Comparison of ENCODE assay signal across 17 cellular contexts in the genomic region with DNA sequence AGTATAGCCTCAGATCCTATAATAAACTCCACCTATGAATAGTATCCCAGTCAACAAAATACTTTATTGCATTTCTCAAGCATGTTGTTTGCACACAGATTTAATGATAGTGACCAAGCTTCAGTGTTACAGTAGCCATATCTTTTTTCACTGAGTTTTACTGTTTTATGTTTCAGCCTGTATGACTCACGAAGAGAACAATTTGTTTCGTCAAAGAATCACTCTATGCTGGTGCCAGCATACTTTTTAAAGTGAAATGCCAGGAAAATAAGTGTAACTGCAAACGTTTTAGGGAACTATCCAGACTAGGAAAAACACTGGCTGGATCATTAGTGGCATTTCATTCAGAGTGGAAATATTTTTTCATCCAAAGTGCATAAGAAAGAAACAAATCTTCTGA.
A peak's percentile ranks its signal among the peaks of the same experiment; 100 is the strongest.
DNase-seq lines count a peak whose midpoint lies in the region; ATAC-seq and TF ChIP-seq lines count a peak whose summit lies in the region.
"Had no signal": no experiment of that assay in that cellular context is flagged by ENCODE, and none has a peak within 500 bp of the region (broad histone marks: within the 10 kb centered on the region; RNA-seq: fewer than 3 reads in every experiment).

No MANE protein-coding gene starts in this region.

- H3K27me3 ChIP-seq in foreskin keratinocyte, result no peaks in the 10 kb centered on the region
- H3K27me3 ChIP-seq: heart left ventricle, neural progenitor cell, SJCRH30, upper lobe of left lung had no signal

- ATAC-seq in foreskin keratinocyte, result peak; percentile 91
- ATAC-seq: heart left ventricle, left ventricle myocardium superior had no signal

- H3K27ac ChIP-seq in foreskin keratinocyte, result peak overlapping the region; percentile 35
- H3K27ac ChIP-seq: 22Rv1, heart left ventricle, neural progenitor cell, SJCRH30, upper lobe of left lung had no signal

- peaks cover 17% of the 10 kb centered on the region for H3K4me1 ChIP-seq in foreskin keratinocyte
- H3K4me1 ChIP-seq: heart left ventricle, neural progenitor cell, SJCRH30, upper lobe of left lung had no signal

- DNase-seq in SIG-M5 treated with dmso at 0.1 percent for 504 hours (lab: John Stamatoyannopoulos, UW; ENCODE audit: unreplicated experiment), result peak; percentile 3
- DNase-seq in SIG-M5 (lab: John Stamatoyannopoulos, UW), result no peak
- DNase-seq in amniotic stem cell (lab: John Stamatoyannopoulos, UW), result peak; percentile 30
- peak in 1 of 2 donors; percentile 55 for DNase-seq in foreskin keratinocyte
- peak; percentile 41 for DNase-seq in superior temporal gyrus (ENCODE audit: extremely low spot score)
- DNase-seq in NCI-H1092 (lab: John Stamatoyannopoulos, UW), result no peak
- DNase-seq in NCI-H2171 treated with DMSO at 0.1 percent for 48 hours (lab: John Stamatoyannopoulos, UW), result no peak
- DNase-seq in mucosa of gallbladder (ENCODE audit: low spot score), result no peak
- DNase-seq: heart left ventricle; left ventricle myocardium superior; NCI-H1105; NCI-H510A; SJCRH30; stimulated activated CD4-positive, alpha-beta T cell treated with anti-CD3 and anti-CD28 coated beads, Interleukin-12 subunit alpha, Interleukin-12 subunit beta, amount 100 ng/mL, for 4 hours; upper lobe of left lung had no signal

- TF ChIP-seq CTCF in foreskin keratinocyte (conservative IDR thresholded peaks at IDR 0.05), result no peak

Comparison
In these comparisons a context has a peak if more than half of its experiments do, and no peak if none do; other contexts are left out.
1. DNase-seq: peak in SIG-M5 treated with dmso at 0.1 percent for 504 hours (single experiment), amniotic stem cell (single experiment) and superior temporal gyrus (single experiment); none in SIG-M5 (single experiment), NCI-H1092 (single experiment), NCI-H2171 treated with DMSO at 0.1 percent for 48 hours (single experiment) and mucosa of gallbladder (single experiment).